Comparison of ENCODE assay signal across 24 cellular contexts in the genomic region with DNA sequence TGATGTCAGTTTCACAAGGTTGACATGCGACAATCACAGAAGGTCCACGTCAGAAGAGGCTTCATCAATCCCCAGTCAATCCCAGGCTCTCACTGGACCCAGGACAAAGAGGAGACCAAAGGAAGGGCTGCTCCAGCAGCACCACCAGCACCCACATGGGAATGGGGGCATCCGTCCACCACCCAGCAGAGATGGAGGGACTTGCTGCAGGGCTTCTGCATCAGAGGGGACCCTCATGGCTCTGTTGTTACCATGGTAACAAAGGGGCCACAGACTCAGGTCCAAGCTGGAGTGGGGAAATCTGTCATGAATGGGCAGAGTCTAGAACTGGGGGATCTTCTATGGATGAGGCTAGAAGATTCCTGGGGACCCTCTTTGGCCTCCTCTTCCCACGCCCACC. TPM values are rescaled to one million over a fixed set of nuclear protein-coding genes. Genes with fewer than 3 reads are reported as not detected.
"Had no signal": no experiment of that assay in that cellular context is flagged by ENCODE, and none has a peak within 500 bp of the region (broad histone marks: within the 10 kb centered on the region; RNA-seq: fewer than 3 reads in every experiment).

No MANE protein-coding gene starts in this region.

- H3K36me3 Mint-ChIP-seq: naive thymus-derived CD8-positive, alpha-beta T cell; stimulated activated naive B cell treated with anti-CD40 and anti-IgM and Interleukin-4, amounts not matched to agents 10 μg/mL and 1 μg/mL and 100 μg/mL, for 72 hours had no signal

- H3K4me3 ChIP-seq: dorsolateral prefrontal cortex, heart left ventricle, mucosa of descending colon, pancreas, prostate gland, right lobe of liver, testis, tibial nerve had no signal

- H3K36me3 ChIP-seq: heart left ventricle, pancreas, prostate gland, right lobe of liver, tibial nerve had no signal

- H3K27me3 ChIP-seq: dorsolateral prefrontal cortex, heart left ventricle, pancreas, right lobe of liver, testis, tibial nerve had no signal

- H3K27me3 Mint-ChIP-seq: stimulated activated naive CD8-positive, alpha-beta T cell treated with anti-CD3 and anti-CD28 coated beads, Interleukin-15, amount 100 ng/mL, for 72 hours had no signal

- H3K9me3 ChIP-seq: heart left ventricle, pancreas, prostate gland, right lobe of liver, testis, tibial nerve had no signal

- H3K27ac ChIP-seq: dorsolateral prefrontal cortex, heart left ventricle, pancreas, prostate gland, right lobe of liver, testis, tibial nerve had no signal

- DNase-seq: cortex of kidney; effector CD8-positive, alpha-beta T cell; foreskin melanocyte; heart left ventricle; hippocampal formation; kidney glomerular epithelial cell; mammary epithelial cell; naive thymus-derived CD8-positive, alpha-beta T cell; nucleus accumbens; stimulated activated CD4-positive, alpha-beta T cell treated with anti-CD3 and anti-CD28 coated beads, Interleukin-2, amount 100 ng/mL, for 24 hours; stimulated activated CD4-positive, alpha-beta T cell treated with anti-CD3 and anti-CD28 coated beads, Interleukin-4, amount 100 ng/mL, for 4 hours; stimulated activated naive B cell treated with anti-CD40 and anti-IgM and Interleukin-4, amounts not matched to agents 10 μg/mL and 1 μg/mL and 100 μg/mL, for 72 hours; stimulated activated naive CD8-positive, alpha-beta T cell treated with anti-CD3 and anti-CD28 coated beads, Interleukin-15, amount 100 ng/mL, for 72 hours; testis had no signal

- H3K27ac Mint-ChIP-seq: naive thymus-derived CD8-positive, alpha-beta T cell; stimulated activated naive B cell treated with anti-CD40 and anti-IgM and Interleukin-4, amounts not matched to agents 10 μg/mL and 1 μg/mL and 100 μg/mL, for 72 hours had no signal

- H3K4me3 Mint-ChIP-seq: naive thymus-derived CD8-positive, alpha-beta T cell; stimulated activated naive B cell treated with anti-CD40 and anti-IgM and Interleukin-4, amounts not matched to agents 10 μg/mL and 1 μg/mL and 100 μg/mL, for 72 hours; stimulated activated naive CD8-positive, alpha-beta T cell treated with anti-CD3 and anti-CD28 coated beads, Interleukin-15, amount 100 ng/mL, for 72 hours had no signal

- H3K4me1 ChIP-seq: pancreas, prostate gland, right lobe of liver, testis, tibial nerve had no signal

- H3K9me3 Mint-ChIP-seq: naive thymus-derived CD8-positive, alpha-beta T cell; stimulated activated naive B cell treated with anti-CD40 and anti-IgM and Interleukin-4, amounts not matched to agents 10 μg/mL and 1 μg/mL and 100 μg/mL, for 72 hours; stimulated activated naive CD8-positive, alpha-beta T cell treated with anti-CD3 and anti-CD28 coated beads, Interleukin-15, amount 100 ng/mL, for 72 hours had no signal

- ATAC-seq: heart left ventricle; naive thymus-derived CD8-positive, alpha-beta T cell; pancreas; right lobe of liver; stimulated activated naive B cell treated with anti-CD40 and anti-IgM and Interleukin-4, amounts not matched to agents 10 μg/mL and 1 μg/mL and 100 μg/mL, for 72 hours; stimulated activated naive CD8-positive, alpha-beta T cell treated with anti-CD3 and anti-CD28 coated beads, Interleukin-15, amount 100 ng/mL, for 72 hours had no signal

- H3K4me1 Mint-ChIP-seq: stimulated activated naive B cell treated with anti-CD40 and anti-IgM and Interleukin-4, amounts not matched to agents 10 μg/mL and 1 μg/mL and 100 μg/mL, for 72 hours had no signal

RNA-seq across cellular contexts. Expression of a gene that starts 13.1 kb away (rescaled TPM):
- total RNA-seq: glomerular endothelial cell; naive thymus-derived CD8-positive, alpha-beta T cell; right lobe of liver; skeletal muscle tissue; subcutaneous adipose tissue; tibial nerve had no signal

RNA-seq across cellular contexts. Expression of a gene that starts 49.0 kb away (rescaled TPM):
- total RNA-seq: glomerular endothelial cell; heart left ventricle; naive thymus-derived CD8-positive, alpha-beta T cell; renal cortical epithelial cell; right lobe of liver; skeletal muscle tissue; tibial nerve had no signal
